ENCODE assay signal across 28 cellular contexts in genomic region chr19:3636962-3637361, GRCh38.
"Had no signal": no experiment of that assay in that cellular context is flagged by ENCODE, and none has a peak within 500 bp of the region (broad histone marks: within the 10 kb centered on the region; RNA-seq: fewer than 3 reads in every experiment).

No MANE protein-coding gene starts in this region.

- H3K36me3 Mint-ChIP-seq: type B pancreatic cell had no signal

- H3K4me1 Mint-ChIP-seq: stimulated activated effector memory CD8-positive, alpha-beta T cell treated with anti-CD3 and anti-CD28 coated beads, Interleukin-12 subunit alpha, Interleukin-12 subunit beta, amount 100 ng/mL, for 72 hours; stimulated activated memory B cell treated with anti-CD40 and anti-IgM and Interleukin-4, amounts not matched to agents 10 μg/mL and 1 μg/mL and 100 μg/mL, for 72 hours; stimulated activated naive B cell treated with anti-CD40 and anti-IgM and Interleukin-4, amounts not matched to agents 10 μg/mL and 1 μg/mL and 100 μg/mL, for 72 hours; stimulated activated naive CD8-positive, alpha-beta T cell treated with anti-CD3 and anti-CD28 coated beads, Interleukin-15, amount 100 ng/mL, for 72 hours had no signal

- H3K9me3 ChIP-seq: stomach, suprapubic skin, testis, thoracic aorta, thyroid gland, tibial artery, tibial nerve, transverse colon, upper lobe of left lung, upper lobe of right lung, uterus, vagina had no signal

- H3K4me3 ChIP-seq: stomach, suprapubic skin, testis, thoracic aorta, thyroid gland, tibial artery, tibial nerve, transverse colon, upper lobe of left lung, upper lobe of right lung, uterus, vagina had no signal

- H3K27ac ChIP-seq: stomach, suprapubic skin, testis, thoracic aorta, thyroid gland, tibial artery, tibial nerve, transverse colon, upper lobe of left lung, upper lobe of right lung, uterus, vagina had no signal

- H3K4me1 ChIP-seq: stomach, suprapubic skin, testis, thyroid gland, tibial artery, tibial nerve, transverse colon, upper lobe of left lung, upper lobe of right lung, uterus, vagina had no signal

- H3K27me3 ChIP-seq: stomach, suprapubic skin, testis, thyroid gland, tibial artery, tibial nerve, transverse colon, upper lobe of left lung, upper lobe of right lung, uterus, vagina had no signal

- H3K9me3 Mint-ChIP-seq: stimulated activated effector memory CD8-positive, alpha-beta T cell treated with anti-CD3 and anti-CD28 coated beads, Interleukin-12 subunit alpha, Interleukin-12 subunit beta, amount 100 ng/mL, for 72 hours; stimulated activated memory B cell treated with anti-CD40 and anti-IgM and Interleukin-4, amounts not matched to agents 10 μg/mL and 1 μg/mL and 100 μg/mL, for 72 hours; stimulated activated naive B cell treated with anti-CD40 and anti-IgM and Interleukin-4, amounts not matched to agents 10 μg/mL and 1 μg/mL and 100 μg/mL, for 72 hours; stimulated activated naive CD8-positive, alpha-beta T cell treated with anti-CD3 and anti-CD28 coated beads, Interleukin-15, amount 100 ng/mL, for 72 hours; stimulated activated naive CD8-positive, alpha-beta T cell treated with anti-CD3 and anti-CD28 coated beads, Interleukin-15, Interleukin-2, amounts not matched to agents 100 ng/mL and 50 ng/mL, for 24 hours; type B pancreatic cell had no signal

- FAIRE-seq: urothelium cell line had no signal

- DNase-seq: stimulated activated CD4-positive, alpha-beta T cell treated with anti-CD3 and anti-CD28 coated beads, Interleukin-2, amount 100 ng/mL, for 48 hours; stimulated activated CD4-positive, alpha-beta T cell treated with anti-CD3 and anti-CD28 coated beads, Interleukin-4, amount 100 ng/mL, for 1 hour; stimulated activated CD4-positive, alpha-beta T cell treated with anti-CD3 and anti-CD28 coated beads, Interleukin-4, amount 100 ng/mL, for 24 hours; stimulated activated CD4-positive, alpha-beta T cell treated with anti-CD3 and anti-CD28 coated beads, Interleukin-4, amount 100 ng/mL, for 4 hours; stimulated activated CD8-positive, alpha-beta memory T cell treated with anti-CD3 and anti-CD28 coated beads, Interleukin-4, amount 100 ng/mL, for 48 hours; stimulated activated naive B cell treated with anti-CD40 and anti-IgM and Interleukin-4, amounts not matched to agents 10 μg/mL and 1 μg/mL and 100 μg/mL, for 72 hours; stimulated activated naive CD4-positive, alpha-beta T cell; stimulated activated naive CD4-positive, alpha-beta T cell treated with Interleukin-2 at 50 U/mL for 16 hours; stimulated activated naive CD8-positive, alpha-beta T cell treated with anti-CD3 and anti-CD28 coated beads, Interleukin-15, amount 100 ng/mL, for 72 hours; stimulated activated naive CD8-positive, alpha-beta T cell treated with anti-CD3 and anti-CD28 coated beads, Interleukin-15, Interleukin-2, amounts not matched to agents 100 U/mL and 50 U/mL, for 24 hours; stomach; testis; thyroid gland; tibial artery; transverse colon; trophoblast cell; upper lobe of right lung; uterus had no signal

- H3K36me3 ChIP-seq: uterus had no signal

- H3K27ac Mint-ChIP-seq: stimulated activated effector memory CD8-positive, alpha-beta T cell treated with anti-CD3 and anti-CD28 coated beads, Interleukin-12 subunit alpha, Interleukin-12 subunit beta, amount 100 ng/mL, for 72 hours; stimulated activated memory B cell treated with anti-CD40 and anti-IgM and Interleukin-4, amounts not matched to agents 10 μg/mL and 1 μg/mL and 100 μg/mL, for 72 hours; stimulated activated naive B cell treated with anti-CD40 and anti-IgM and Interleukin-4, amounts not matched to agents 10 μg/mL and 1 μg/mL and 100 μg/mL, for 72 hours; stimulated activated naive CD8-positive, alpha-beta T cell treated with anti-CD3 and anti-CD28 coated beads, Interleukin-15, Interleukin-2, amounts not matched to agents 100 ng/mL and 50 ng/mL, for 24 hours; type B pancreatic cell had no signal

- ATAC-seq: stimulated activated effector memory CD8-positive, alpha-beta T cell treated with anti-CD3 and anti-CD28 coated beads, Interleukin-12 subunit alpha, Interleukin-12 subunit beta, amount 100 ng/mL, for 72 hours; stimulated activated naive B cell treated with anti-CD40 and anti-IgM and Interleukin-4, amounts not matched to agents 10 μg/mL and 1 μg/mL and 100 μg/mL, for 72 hours; stimulated activated naive CD8-positive, alpha-beta T cell treated with anti-CD3 and anti-CD28 coated beads, Interleukin-15, Interleukin-2, amounts not matched to agents 100 U/mL and 50 U/mL, for 24 hours; upper lobe of right lung had no signal

- H3K27me3 Mint-ChIP-seq: stimulated activated memory B cell treated with anti-CD40 and anti-IgM and Interleukin-4, amounts not matched to agents 10 μg/mL and 1 μg/mL and 100 μg/mL, for 72 hours; stimulated activated naive B cell treated with anti-CD40 and anti-IgM and Interleukin-4, amounts not matched to agents 10 μg/mL and 1 μg/mL and 100 μg/mL, for 72 hours; stimulated activated naive CD8-positive, alpha-beta T cell treated with anti-CD3 and anti-CD28 coated beads, Interleukin-15, amount 100 ng/mL, for 72 hours; stimulated activated naive CD8-positive, alpha-beta T cell treated with anti-CD3 and anti-CD28 coated beads, Interleukin-15, Interleukin-2, amounts not matched to agents 100 ng/mL and 50 ng/mL, for 24 hours; type B pancreatic cell had no signal

- H3K4me3 Mint-ChIP-seq: stimulated activated effector memory CD8-positive, alpha-beta T cell treated with anti-CD3 and anti-CD28 coated beads, Interleukin-12 subunit alpha, Interleukin-12 subunit beta, amount 100 ng/mL, for 72 hours; stimulated activated memory B cell treated with anti-CD40 and anti-IgM and Interleukin-4, amounts not matched to agents 10 μg/mL and 1 μg/mL and 100 μg/mL, for 72 hours; stimulated activated naive B cell treated with anti-CD40 and anti-IgM and Interleukin-4, amounts not matched to agents 10 μg/mL and 1 μg/mL and 100 μg/mL, for 72 hours; stimulated activated naive CD8-positive, alpha-beta T cell treated with anti-CD3 and anti-CD28 coated beads, Interleukin-15, amount 100 ng/mL, for 72 hours; stimulated activated naive CD8-positive, alpha-beta T cell treated with anti-CD3 and anti-CD28 coated beads, Interleukin-15, Interleukin-2, amounts not matched to agents 100 ng/mL and 50 ng/mL, for 24 hours; type B pancreatic cell had no signal
